ENCODE assay signal across 9 cellular contexts in the genomic region with DNA sequence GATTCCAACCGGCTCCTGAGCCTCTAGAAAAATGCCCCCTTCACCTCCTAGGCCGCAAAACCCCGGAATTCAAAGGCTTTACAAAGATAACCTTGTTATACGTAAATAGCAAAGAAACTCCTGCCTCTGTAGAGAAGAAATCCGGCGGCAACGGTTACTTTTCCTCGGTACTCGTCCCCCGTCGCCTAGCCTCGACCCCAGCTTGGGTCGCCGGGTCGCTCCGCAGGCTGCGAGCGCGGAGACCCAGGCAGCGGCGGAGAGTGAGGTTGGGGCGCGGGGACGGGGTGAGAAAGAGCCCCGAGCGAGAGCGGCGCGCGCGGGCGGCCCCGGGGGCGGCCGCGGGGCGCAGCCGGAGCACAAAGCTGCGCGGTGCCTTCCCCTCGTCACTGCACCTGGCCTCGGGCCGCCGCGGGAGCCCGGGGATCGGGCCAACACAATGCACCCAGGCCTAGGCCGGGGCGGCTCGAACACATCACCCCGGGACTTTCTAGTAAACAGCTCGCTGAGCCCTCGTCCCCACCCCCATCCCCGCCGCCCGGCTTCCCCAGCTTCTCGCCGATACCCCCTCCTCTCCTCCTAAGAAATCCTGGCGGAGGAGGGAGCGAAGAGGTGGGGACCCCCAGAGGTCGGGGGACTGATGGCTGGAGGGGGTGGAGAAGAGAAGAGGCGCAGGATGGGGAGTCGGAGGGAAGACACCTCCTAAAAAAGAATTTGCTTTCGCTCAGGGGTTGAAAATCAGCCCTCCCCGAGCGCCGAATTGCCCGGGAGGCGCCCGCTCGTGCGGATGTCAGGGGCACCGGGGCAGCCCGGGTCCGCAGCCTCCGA. TPM values are rescaled to one million over a fixed set of nuclear protein-coding genes. Genes with fewer than 3 reads are reported as not detected.
DNase-seq lines count a peak whose midpoint lies in the region; ATAC-seq, FAIRE-seq and TF ChIP-seq lines count a peak whose summit lies in the region.
"Had no signal": no experiment of that assay in that cellular context is flagged by ENCODE, and none has a peak within 500 bp of the region (broad histone marks: within the 10 kb centered on the region; RNA-seq: fewer than 3 reads in every experiment).

No MANE protein-coding gene starts in this region.

- ATAC-seq in GM21529 (IDR thresholded peaks at IDR 0.05; ENCODE audit: unreplicated experiment) (peak; percentile 29), activated B cell treated with CpG ODN at 0.5 μM for 24 hours (ENCODE audit: low read depth) (peak; percentile 47), HG03342 (IDR thresholded peaks at IDR 0.05; ENCODE audit: unreplicated experiment) (no peak), GM21576 (IDR thresholded peaks at IDR 0.05; ENCODE audit: unreplicated experiment) (no peak)

- H3K9ac ChIP-seq in BLaER1: peak overlapping the region; percentile 77

- H3K36me3 ChIP-seq in BLaER1: no peaks in the 10 kb centered on the region

- POLR2A ChIA-PET in activated B cell treated with CpG ODN at 0.5 μM for 24 hours (lab: Charles Lee): interaction anchor here (0.8 kb wide), 1 partner anchor 263 kb away, joined by 3 read pairs; the partner anchor contains the start of gene ARL14EP

- H3K27ac Mint-ChIP-seq in activated B cell treated with CpG ODN at 0.5 μM for 24 hours (no peak overlapping the region), neural crest cell (ENCODE audit: unreplicated experiment) (no peak overlapping the region)

- H3K4me2 ChIP-seq in BLaER1: peak overlapping the region; percentile 95

- DNase-seq in activated B cell treated with CpG ODN at 0.5 μM for 24 hours (no peak), frontal cortex (ENCODE audit: low spot score in 2 of 2) (peak; percentile 44 to 51), neural crest cell (ENCODE audit: low read depth, low spot score) (peak; percentile 50), OCI-M1 (lab: John Stamatoyannopoulos, UW) (no peak)

- peaks cover 60% of the 10 kb centered on the region for H3K4me1 ChIP-seq in BLaER1

- H3K27ac ChIP-seq in BLaER1: peak overlapping the region; percentile 73

- H3K36me3 Mint-ChIP-seq in activated B cell treated with CpG ODN at 0.5 μM for 24 hours (ENCODE audit: low read depth) (no peaks in the 10 kb centered on the region), neural crest cell (ENCODE audit: low read depth) (no peaks in the 10 kb centered on the region)

- H3K27me3 Mint-ChIP-seq in activated B cell treated with CpG ODN at 0.5 μM for 24 hours (peaks cover 48% of the 10 kb centered on the region), neural crest cell (ENCODE audit: low read depth) (peaks cover 71% of the 10 kb centered on the region)

- FAIRE-seq in frontal cortex (lab: Jason Lieb, UNC): no peak
- FAIRE-seq: colon had no signal

- CTCF ChIA-PET in activated B cell treated with CpG ODN at 0.5 μM for 24 hours (lab: Charles Lee): no interaction called here

- peaks cover 16% of the 10 kb centered on the region; the same call in 1 of the 2 replicates for H4K20me1 ChIP-seq in BLaER1

- H3K4me1 Mint-ChIP-seq in activated B cell treated with CpG ODN at 0.5 μM for 24 hours: peaks cover 13% of the 10 kb centered on the region
- H3K4me1 Mint-ChIP-seq in neural crest cell: peaks cover 28% of the 10 kb centered on the region

- peak overlapping the region; percentile 76 for H3K4me3 ChIP-seq in BLaER1

- peaks cover 78% of the 10 kb centered on the region for H3K27me3 ChIP-seq in BLaER1

- H3K4me3 Mint-ChIP-seq in activated B cell treated with CpG ODN at 0.5 μM for 24 hours (peak overlapping the region; percentile 61), neural crest cell (peak overlapping the region; percentile 81)

- TF ChIP-seq CTCF in activated B cell treated with CpG ODN at 0.5 μM for 24 hours (IDR thresholded peaks at IDR 0.05) (no peak), neural crest cell (conservative IDR thresholded peaks at IDR 0.05) (no peak)

- H3K9me3 ChIP-seq in BLaER1: no peaks in the 10 kb centered on the region

- H3K9me3 Mint-ChIP-seq in activated B cell treated with CpG ODN at 0.5 μM for 24 hours: no peaks in the 10 kb centered on the region
- no peaks in the 10 kb centered on the region for H3K9me3 Mint-ChIP-seq in neural crest cell

- intact Hi-C loops in activated B cell treated with CpG ODN at 0.5 μM for 24 hours (cut with micrococcal nuclease): loop anchor here (10.0 kb wide), 1 partner anchor 240 kb away; no protein-coding TSS in a partner anchor

RNA-seq across cellular contexts. Expression of gene MPPED2, which starts 0.9 kb away (rescaled TPM):
- total RNA-seq in activated B cell treated with CpG ODN at 0.5 μM for 24 hours: 0.37 and 1.7 TPM in 2 replicates
- total RNA-seq in frontal cortex: 63.2 TPM
- 3.1 and 3.2 TPM in 2 replicates for total RNA-seq in neural crest cell

Comparison
In these comparisons a context has a peak if more than half of its experiments do, and no peak if none do; other contexts are left out.
1. ATAC-seq: peak in GM21529 (single experiment) and activated B cell treated with CpG ODN at 0.5 μM for 24 hours (single experiment); none in HG03342 (single experiment) and GM21576 (single experiment).
2. DNase-seq: peak in frontal cortex (2 of 2) and neural crest cell (single experiment); none in activated B cell treated with CpG ODN at 0.5 μM for 24 hours (single experiment) and OCI-M1 (single experiment).
3. RNA of gene MPPED2, which starts 0.9 kb away (total RNA-seq): 63.2 TPM in frontal cortex (single experiment); 3.1 to 3.2 TPM in neural crest cell and 0.37 to 1.7 TPM in activated B cell treated with CpG ODN at 0.5 μM for 24 hours; every median in the first group is over 10 times any median in the second.